ENCODE assay signal across 11 cellular contexts in the genomic region with DNA sequence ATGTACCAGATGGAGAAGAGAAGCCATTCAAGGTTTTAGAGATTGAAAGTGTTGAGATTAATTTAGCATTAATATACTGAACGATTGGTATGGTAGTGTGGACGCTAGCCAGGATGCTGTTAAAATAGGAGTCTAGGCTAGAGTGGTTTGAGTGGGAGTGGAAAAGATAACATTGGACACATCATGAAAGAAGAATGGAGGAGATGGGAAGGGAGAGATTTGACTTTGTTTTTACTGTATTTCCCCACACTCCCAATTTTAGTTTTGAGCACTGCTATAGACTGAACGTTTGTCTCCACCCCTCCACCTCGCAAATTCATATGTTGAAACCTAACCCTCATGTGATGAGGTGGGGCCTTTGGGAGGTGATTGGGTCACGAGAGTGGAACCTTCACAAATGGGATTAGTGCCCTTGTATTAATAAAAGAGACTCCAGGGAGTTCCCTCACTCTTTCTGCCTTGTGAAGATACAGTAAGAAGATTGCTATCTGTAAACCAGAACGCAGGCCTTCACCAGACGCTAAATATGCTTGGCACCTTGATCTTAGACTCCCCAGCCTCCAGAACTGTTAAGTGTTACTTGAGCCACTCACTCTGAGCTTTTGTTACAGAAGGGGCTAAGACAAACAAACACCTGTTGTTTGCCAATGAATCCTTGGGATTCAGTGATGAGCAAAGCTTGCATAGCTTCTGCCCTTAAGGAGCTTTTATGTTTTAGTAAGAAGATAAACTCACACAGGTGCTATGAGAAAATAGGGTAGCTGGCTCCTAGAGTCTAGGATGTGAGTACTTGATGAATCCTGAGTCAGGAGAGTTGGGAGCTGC. TPM values are rescaled to one million over a fixed set of nuclear protein-coding genes. Genes with fewer than 3 reads are reported as not detected.
DNase-seq lines count a peak whose midpoint lies in the region; ATAC-seq and TF ChIP-seq lines count a peak whose summit lies in the region.
"Had no signal": no experiment of that assay in that cellular context is flagged by ENCODE, and none has a peak within 500 bp of the region (broad histone marks: within the 10 kb centered on the region; RNA-seq: fewer than 3 reads in every experiment).

No MANE protein-coding gene starts in this region.

- H3K27ac ChIP-seq in brain microvascular endothelial cell (peak overlapping the region; percentile 26), neutrophil (peak overlapping the region; percentile 47)

- no peaks in the 10 kb centered on the region for H3K36me3 ChIP-seq in brain microvascular endothelial cell (replicated peaks)
- no peaks in the 10 kb centered on the region for H3K36me3 ChIP-seq in neutrophil

- no peaks in the 10 kb centered on the region for H3K9me3 ChIP-seq in neutrophil

- in situ Hi-C loops in brain microvascular endothelial cell (cut with HindIII; ENCODE audit: low pct_ligation_motif_present, low sequenced_read_pairs) = no loop called here

- ATAC-seq in GM18867 (IDR thresholded peaks at IDR 0.05; ENCODE audit: unreplicated experiment) (no peak), GM21723 (IDR thresholded peaks at IDR 0.05; ENCODE audit: unreplicated experiment) (no peak)

- H3K27me3 ChIP-seq in brain microvascular endothelial cell (replicated peaks) (no peaks in the 10 kb centered on the region), neutrophil (no peaks in the 10 kb centered on the region)

- peaks cover 11 to 25% of the 10 kb centered on the region in 2 experiments for H3K4me1 ChIP-seq in neutrophil (ENCODE audit: control insufficient read depth in 1 of 2, insufficient read depth in 1 of 2, low read depth in 1 of 2, low read length in 1 of 2)

- DNase-seq in NCI-H2029 treated with DMSO at 0.1 percent for 48 hours (lab: John Stamatoyannopoulos, UW) (peak; percentile 12), NCI-H2029 (lab: John Stamatoyannopoulos, UW) (no peak), LHCN-M2 (ENCODE audit: low read depth) (peak; percentile 37), brain microvascular endothelial cell (peak; percentile 37)
- DNase-seq in stimulated activated CD4-positive, alpha-beta T cell treated with anti-CD3 and anti-CD28 coated beads, Interleukin-2, amount 100 ng/mL, for 48 hours = no peak
- DNase-seq: amygdala, NCI-H187, retina had no signal

- no peak overlapping the region for H3K4me3 ChIP-seq in brain microvascular endothelial cell (ENCODE audit: low read depth, low read length)
- H3K4me3 ChIP-seq in neutrophil (ENCODE audit: low read depth in 1 of 2, low read length in 1 of 2) = no peak overlapping the region

- TF ChIP-seq CTCF in brain microvascular endothelial cell (IDR thresholded peaks at IDR 0.05; ENCODE audit: low read depth, low read length, missing control alignments) (no peak), neutrophil (IDR thresholded peaks at IDR 0.05) (no peak)

RNA-seq across cellular contexts. Expression of a gene that starts 25.8 kb away (rescaled TPM):
- total RNA-seq in LHCN-M2 (2014; rRNA removed) = 68.2 and 80.0 TPM in 2 replicates
- polyA plus RNA-seq in LHCN-M2 (2012) = 24.1 TPM

Comparison
In these comparisons a context has a peak if more than half of its experiments do, and no peak if none do; other contexts are left out.
1. DNase-seq: peak in NCI-H2029 treated with DMSO at 0.1 percent for 48 hours (single experiment), LHCN-M2 (single experiment) and brain microvascular endothelial cell (single experiment); none in NCI-H2029 (single experiment) and stimulated activated CD4-positive, alpha-beta T cell treated with anti-CD3 and anti-CD28 coated beads, Interleukin-2, amount 100 ng/mL, for 48 hours (0 of 2).